25 cellular contexts compared by ENCODE assay signal in the genomic region with DNA sequence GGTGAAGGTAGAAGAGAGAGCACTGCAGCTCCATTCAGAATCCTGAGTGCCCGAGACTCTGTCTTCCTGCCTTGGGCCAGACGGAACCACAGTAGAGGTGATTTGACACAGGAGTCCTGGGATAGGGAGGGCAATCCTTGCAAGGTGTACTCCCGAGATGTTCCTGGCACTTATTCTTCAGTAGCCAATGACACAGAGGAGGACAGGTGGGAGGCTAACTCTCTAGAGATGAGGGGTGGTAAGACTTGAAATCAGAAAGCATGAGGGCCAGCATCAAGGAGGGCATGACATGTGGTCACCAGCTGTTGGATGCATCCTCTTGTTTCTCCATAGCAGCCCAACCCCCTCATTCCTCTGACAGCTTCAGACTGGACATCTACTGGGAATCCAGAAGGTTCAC. TPM values are rescaled to one million over a fixed set of nuclear protein-coding genes. Genes with fewer than 3 reads are reported as not detected.
DNase-seq lines count a peak whose midpoint lies in the region; ATAC-seq and TF ChIP-seq lines count a peak whose summit lies in the region.
"Had no signal": no experiment of that assay in that cellular context is flagged by ENCODE, and none has a peak within 500 bp of the region (broad histone marks: within the 10 kb centered on the region; RNA-seq: fewer than 3 reads in every experiment).

No MANE protein-coding gene starts in this region.

- H3K4me3 ChIP-seq in esophagus muscularis mucosa (no peak overlapping the region), vagina (no peak overlapping the region)
- H3K4me3 ChIP-seq: BLaER1, GM12878 had no signal

- ATAC-seq in activated CD4-positive, alpha-beta T cell treated with anti-CD3 and anti-CD28 coated beads for 36 hours: no peak
- no peak for ATAC-seq in GM18909 (IDR thresholded peaks at IDR 0.05; ENCODE audit: poor library complexity, unreplicated experiment)
- no peak for ATAC-seq in HG03378 (IDR thresholded peaks at IDR 0.05; ENCODE audit: unreplicated experiment)
- ATAC-seq: GM12878 had no signal

- 88% methylated on average over 3 of the region's 3 CpGs for WGBS in esophagus muscularis mucosa

- H3K27me3 ChIP-seq in esophagus muscularis mucosa (peaks cover 0 to 31% (median 0%) of the 10 kb centered on the region in 4 donors), vagina (no peaks in the 10 kb centered on the region)
- H3K27me3 ChIP-seq: BE2C, BLaER1 had no signal

- no peak for TF ChIP-seq EP300 in esophagus muscularis mucosa (IDR thresholded peaks at IDR 0.05)

- H3K9me3 Mint-ChIP-seq in activated CD4-positive, alpha-beta T cell treated with anti-CD3 and anti-CD28 coated beads, Interleukin-2, amount 10 ng/mL, durations not matched to agents 24 days and 14 days: no peaks in the 10 kb centered on the region
- peaks cover 3% of the 10 kb centered on the region for H3K9me3 Mint-ChIP-seq in activated CD4-positive, alpha-beta T cell treated with anti-CD3 and anti-CD28 coated beads for 36 hours (ENCODE audit: low read depth)

- CTCF ChIA-PET in activated CD4-positive, alpha-beta T cell treated with anti-CD3 and anti-CD28 coated beads for 36 hours (lab: Charles Lee): no interaction called here

- H3K27me3 Mint-ChIP-seq in activated CD4-positive, alpha-beta T cell treated with anti-CD3 and anti-CD28 coated beads, Interleukin-2, amount 10 ng/mL, durations not matched to agents 24 days and 14 days: no peaks in the 10 kb centered on the region
- H3K27me3 Mint-ChIP-seq in activated CD4-positive, alpha-beta T cell treated with anti-CD3 and anti-CD28 coated beads for 36 hours: peaks cover 18% of the 10 kb centered on the region

- no peaks in the 10 kb centered on the region for H3K9me3 ChIP-seq in esophagus muscularis mucosa
- no peaks in the 10 kb centered on the region for H3K9me3 ChIP-seq in vagina
- H3K9me3 ChIP-seq: BE2C, BLaER1 had no signal

- POLR2A ChIA-PET in activated CD4-positive, alpha-beta T cell treated with anti-CD3 and anti-CD28 coated beads for 36 hours (lab: Charles Lee): no interaction called here

- H3K4me1 ChIP-seq in esophagus muscularis mucosa: no peaks in the 10 kb centered on the region
- no peaks in the 10 kb centered on the region for H3K4me1 ChIP-seq in vagina
- H3K4me1 ChIP-seq: BE2C had no signal

- H3K36me3 Mint-ChIP-seq in activated CD4-positive, alpha-beta T cell treated with anti-CD3 and anti-CD28 coated beads, Interleukin-2, amount 10 ng/mL, durations not matched to agents 24 days and 14 days (ENCODE audit: low read depth): no peaks in the 10 kb centered on the region
- H3K36me3 Mint-ChIP-seq in activated CD4-positive, alpha-beta T cell treated with anti-CD3 and anti-CD28 coated beads for 36 hours (ENCODE audit: low read depth): no peaks in the 10 kb centered on the region
- H3K36me3 Mint-ChIP-seq: CD14-positive monocyte; CD4-positive, alpha-beta memory T cell; CD4-positive, CD25-positive, alpha-beta regulatory T cell; CD8-positive, alpha-beta memory T cell had no signal

- H3K36me3 ChIP-seq in esophagus muscularis mucosa (no peaks in the 10 kb centered on the region), vagina (no peaks in the 10 kb centered on the region)
- H3K36me3 ChIP-seq: BE2C, BLaER1 had no signal

- no peaks in the 10 kb centered on the region for H3K4me1 Mint-ChIP-seq in activated CD4-positive, alpha-beta T cell treated with anti-CD3 and anti-CD28 coated beads, Interleukin-2, amount 10 ng/mL, durations not matched to agents 24 days and 14 days
- H3K4me1 Mint-ChIP-seq in activated CD4-positive, alpha-beta T cell treated with anti-CD3 and anti-CD28 coated beads for 36 hours: no peaks in the 10 kb centered on the region
- H3K4me1 Mint-ChIP-seq: CD14-positive monocyte; CD4-positive, alpha-beta memory T cell; CD4-positive, CD25-positive, alpha-beta regulatory T cell; CD8-positive, alpha-beta memory T cell had no signal

- no peak overlapping the region for H3K27ac Mint-ChIP-seq in activated CD4-positive, alpha-beta T cell treated with anti-CD3 and anti-CD28 coated beads, Interleukin-2, amount 10 ng/mL, durations not matched to agents 24 days and 14 days
- H3K27ac Mint-ChIP-seq in activated CD4-positive, alpha-beta T cell treated with anti-CD3 and anti-CD28 coated beads for 36 hours: no peak overlapping the region
- H3K27ac Mint-ChIP-seq: CD14-positive monocyte; CD4-positive, alpha-beta memory T cell; CD8-positive, alpha-beta memory T cell had no signal

- H3K4me3 Mint-ChIP-seq in activated CD4-positive, alpha-beta T cell treated with anti-CD3 and anti-CD28 coated beads, Interleukin-2, amount 10 ng/mL, durations not matched to agents 24 days and 14 days: no peak overlapping the region
- no peak overlapping the region for H3K4me3 Mint-ChIP-seq in activated CD4-positive, alpha-beta T cell treated with anti-CD3 and anti-CD28 coated beads for 36 hours
- H3K4me3 Mint-ChIP-seq: CD14-positive monocyte; CD4-positive, alpha-beta memory T cell; CD4-positive, CD25-positive, alpha-beta regulatory T cell; CD8-positive, alpha-beta memory T cell had no signal

- intact Hi-C loops in activated CD4-positive, alpha-beta T cell treated with anti-CD3 and anti-CD28 coated beads, Interleukin-2, amount 10 ng/mL, durations not matched to agents 24 days and 14 days (cut with micrococcal nuclease): no loop called here
- intact Hi-C loops in activated CD4-positive, alpha-beta T cell treated with anti-CD3 and anti-CD28 coated beads for 36 hours (cut with DNase I, micrococcal nuclease): no loop called here
- intact Hi-C loops in esophagus muscularis mucosa (cut with DNase I): no loop called here
- intact Hi-C loops in vagina (cut with DNase I): no loop called here

- TF ChIP-seq CTCF in esophagus muscularis mucosa (IDR thresholded peaks at IDR 0.05) (no peak), vagina (IDR thresholded peaks at IDR 0.05) (no peak)

- DNase-seq in activated CD4-positive, alpha-beta T cell treated with anti-CD3 and anti-CD28 coated beads, Interleukin-2, amount 10 ng/mL, durations not matched to agents 24 days and 14 days: peak; percentile 29
- DNase-seq in activated CD4-positive, alpha-beta T cell treated with anti-CD3 and anti-CD28 coated beads for 36 hours: no peak
- DNase-seq in esophagus muscularis mucosa (ENCODE audit: extremely low spot score) (peak; percentile 70), vagina (ENCODE audit: extremely low spot score in 2 of 2) (peak; percentile 34 to 77)
- DNase-seq: ACHN; BE2C; C1 segment of cervical spinal cord; CD4-positive, alpha-beta memory T cell; CD4-positive, CD25-positive, alpha-beta regulatory T cell; CD8-positive, alpha-beta memory T cell; COR-L47; DMS 273 treated with DMSO at 0.1 percent for 48 hours; DMS153; DMS53; DMS79; DND-41; EL; GDM1 had no signal

- H3K27ac ChIP-seq in esophagus muscularis mucosa (replicated peaks in 1 of 4) (no peak overlapping the region), vagina (no peak overlapping the region)
- H3K27ac ChIP-seq: 22Rv1, BLaER1 had no signal

- TF ChIP-seq POLR2A in esophagus muscularis mucosa (IDR thresholded peaks at IDR 0.05; ENCODE audit: low read depth) (no peak), vagina (IDR thresholded peaks at IDR 0.05) (no peak)

RNA-seq across cellular contexts. Expression of gene CSMD2, which starts 56.3 kb away (rescaled TPM):
- not detected in 2 replicates for total RNA-seq in activated CD4-positive, alpha-beta T cell treated with anti-CD3 and anti-CD28 coated beads, Interleukin-2, amount 10 ng/mL, durations not matched to agents 24 days and 14 days
- total RNA-seq in activated CD4-positive, alpha-beta T cell treated with anti-CD3 and anti-CD28 coated beads for 36 hours: not detected
- total RNA-seq in esophagus muscularis mucosa (under 1 TPM; 0.26 to 0.75 (median 0.37) TPM), vagina (0.25 TPM)
- total RNA-seq: CD4-positive, alpha-beta memory T cell; CD4-positive, CD25-positive, alpha-beta regulatory T cell; CD8-positive, alpha-beta memory T cell; G401; GM12878 had no signal
